Comparison of ENCODE assay signal across 1 cellular context in genomic region chr5:16863380-16864007, GRCh38.
TF ChIP-seq lines count a peak whose summit lies in the region.

No MANE protein-coding gene starts in this region.

TF ChIP-seq in IMR-90, 13 proteins besides CTCF, POLR2A, EP300 and RAD21 (continued from another document):
- no peak for TF ChIP-seq MAFK (IDR thresholded peaks at IDR 0.05; ENCODE audit: low read depth, low read length)
- TF ChIP-seq MAZ (IDR thresholded peaks at IDR 0.05; ENCODE audit: borderline replicate concordance, low read depth, low read length) = no peak
- TF ChIP-seq FOS (IDR thresholded peaks at IDR 0.05; ENCODE audit: low read depth, low read length) = no peak
- TF ChIP-seq SMC3 (IDR thresholded peaks at IDR 0.05; ENCODE audit: low read depth, low read length) = no peak
- TF ChIP-seq CHD1 (IDR thresholded peaks at IDR 0.05; ENCODE audit: low read depth, low read length) = no peak
- no peak for TF ChIP-seq USF2 (IDR thresholded peaks at IDR 0.05; ENCODE audit: low read depth, low read length)
- TF ChIP-seq RFX5 (IDR thresholded peaks at IDR 0.05; ENCODE audit: low read depth, low read length) = no peak
- no peak for TF ChIP-seq ELK1 (IDR thresholded peaks at IDR 0.05; ENCODE audit: borderline replicate concordance, low read depth, low read length)
- TF ChIP-seq RCOR1 (IDR thresholded peaks at IDR 0.05; ENCODE audit: insufficient replicate concordance, low read length) = no peak
- no peak for TF ChIP-seq BHLHE40 (IDR thresholded peaks at IDR 0.05; ENCODE audit: low read depth, low read length)
- no peak for TF ChIP-seq CEBPB (IDR thresholded peaks at IDR 0.05; ENCODE audit: low read depth, low read length)
- TF ChIP-seq NFE2L2 (IDR thresholded peaks at IDR 0.05; ENCODE audit: low read depth, low read length) = no peak
